9 cellular contexts compared by ENCODE assay signal in the genomic region with DNA sequence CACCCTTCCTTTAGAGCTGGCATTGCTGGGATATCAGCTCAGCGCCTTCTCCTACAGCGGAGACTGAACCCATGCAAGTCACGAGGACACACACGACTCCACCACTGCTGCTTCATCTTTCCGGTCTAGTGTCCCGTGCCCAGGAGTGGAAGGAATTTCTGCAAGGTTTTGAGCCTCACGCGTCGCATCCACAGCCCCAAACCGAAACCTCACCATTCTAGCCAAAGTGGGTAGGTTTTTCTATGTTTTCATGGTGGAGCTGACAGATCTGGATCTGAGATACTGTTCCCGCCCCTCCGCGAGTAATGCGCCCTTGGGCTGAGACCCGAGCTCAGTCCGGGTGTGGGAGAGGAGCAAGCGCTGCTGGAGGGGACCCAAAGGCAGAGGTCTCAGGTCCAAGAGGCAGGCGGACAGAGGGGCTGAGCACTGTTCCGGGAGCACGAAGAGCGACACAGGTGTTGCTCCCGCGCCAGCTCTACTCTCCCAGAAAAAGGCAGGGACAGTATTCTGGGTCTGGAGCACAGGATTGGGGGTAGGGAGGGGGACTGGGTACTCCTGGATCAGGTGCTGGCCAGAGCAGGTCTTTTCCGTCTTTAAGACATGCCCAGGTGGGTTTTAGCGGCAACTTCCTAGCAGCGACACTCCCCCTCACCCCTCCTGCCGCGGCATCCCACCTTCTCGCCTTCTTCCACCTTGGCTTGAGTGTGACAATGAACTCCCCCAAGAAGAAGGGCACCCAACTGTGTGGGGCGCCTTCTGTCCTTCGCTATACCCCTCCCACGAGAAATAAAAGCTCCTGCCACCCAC. TPM values are rescaled to one million over a fixed set of nuclear protein-coding genes. Genes with fewer than 3 reads are reported as not detected.
DNase-seq lines count a peak whose midpoint lies in the region; ATAC-seq and TF ChIP-seq lines count a peak whose summit lies in the region.
"Had no signal": no experiment of that assay in that cellular context is flagged by ENCODE, and none has a peak within 500 bp of the region (broad histone marks: within the 10 kb centered on the region; RNA-seq: fewer than 3 reads in every experiment).

No MANE protein-coding gene starts in this region.

- no peak overlapping the region for H3K9ac ChIP-seq in rectal smooth muscle tissue (ENCODE audit: low read length)

- H3K27me3 Mint-ChIP-seq in WTC11 (ENCODE audit: low read depth), result peaks cover 78% of the 10 kb centered on the region

- no peak for TF ChIP-seq CTCF in WTC11 (IDR thresholded peaks at IDR 0.05)

- no peak overlapping the region for H3K27ac ChIP-seq in rectal smooth muscle tissue (ENCODE audit: low read depth, low read length)

- no peaks in the 10 kb centered on the region for H3K36me3 Mint-ChIP-seq in WTC11

- H3K36me3 ChIP-seq in rectal smooth muscle tissue (ENCODE audit: control insufficient read depth, insufficient read depth, low read length), result no peaks in the 10 kb centered on the region

- DNase-seq in G401 (ENCODE audit: low spot score), result peak; percentile 12
- peak; percentile 15 for DNase-seq in WTC11 (ENCODE audit: low spot score)
- no peak for DNase-seq in left cardiac atrium
- DNase-seq in stimulated activated CD4-positive, alpha-beta T cell treated with anti-CD3 and anti-CD28 coated beads, Interleukin-4, amount 100 ng/mL, for 1 hour, result no peak

- H3K4me1 Mint-ChIP-seq in WTC11, result peaks cover 42% of the 10 kb centered on the region

- ATAC-seq in WTC11 (peak; percentile 8), left cardiac atrium (peak; percentile 60 to 64), HG02763 (IDR thresholded peaks at IDR 0.05; ENCODE audit: unreplicated experiment) (no peak), GM18909 (IDR thresholded peaks at IDR 0.05; ENCODE audit: poor library complexity, unreplicated experiment) (no peak), HG03342 (IDR thresholded peaks at IDR 0.05; ENCODE audit: unreplicated experiment) (no peak)
- ATAC-seq: GM12878 had no signal

- peaks cover 6% of the 10 kb centered on the region for H3K4me1 ChIP-seq in rectal smooth muscle tissue (ENCODE audit: control insufficient read depth, insufficient read depth, low read length)

- peak overlapping the region; percentile 78 for H3K4me3 Mint-ChIP-seq in WTC11

- in situ Hi-C loops in G401 (cut with HindIII; ENCODE audit: low sequenced_read_pairs), result no loop called here

- POLR2A ChIA-PET in WTC11 (lab: Charles Lee), result no interaction called here

- H3K27ac Mint-ChIP-seq in WTC11, result no peak overlapping the region

- no peaks in the 10 kb centered on the region for H3K9me3 Mint-ChIP-seq in WTC11

- H3K27me3 ChIP-seq in rectal smooth muscle tissue (ENCODE audit: control insufficient read depth, insufficient read depth, low read length), result peaks cover 14% of the 10 kb centered on the region

- peak overlapping the region; percentile 63 for H3K4me3 ChIP-seq in rectal smooth muscle tissue (ENCODE audit: low read length)
- H3K4me3 ChIP-seq: GM12878 had no signal

- intact Hi-C loops in left cardiac atrium (cut with DNase I), result no loop called here

- CTCF ChIA-PET in WTC11 (lab: Charles Lee), result no interaction called here

TF ChIP-seq in WTC11, 78 proteins besides CTCF, POLR2A, EP300 and RAD21:
- no peak for TF ChIP-seq ZNF219 (CRISPR knock-in tag; IDR thresholded peaks at IDR 0.05; ENCODE audit: borderline replicate concordance)
- TF ChIP-seq SOX15 (CRISPR knock-in tag; IDR thresholded peaks at IDR 0.05), result no peak
- TF ChIP-seq, protein P1, sequence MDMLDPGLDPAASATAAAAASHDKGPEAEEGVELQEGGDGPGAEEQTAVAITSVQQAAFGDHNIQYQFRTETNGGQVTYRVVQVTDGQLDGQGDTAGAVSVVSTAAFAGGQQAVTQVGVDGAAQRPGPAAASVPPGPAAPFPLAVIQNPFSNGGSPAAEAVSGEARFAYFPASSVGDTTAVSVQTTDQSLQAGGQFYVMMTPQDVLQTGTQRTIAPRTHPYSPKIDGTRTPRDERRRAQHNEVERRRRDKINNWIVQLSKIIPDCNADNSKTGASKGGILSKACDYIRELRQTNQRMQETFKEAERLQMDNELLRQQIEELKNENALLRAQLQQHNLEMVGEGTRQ (CRISPR knock-in tag; IDR thresholded peaks at IDR 0.05), result peak; percentile 30; the same call in 1 of the 2 replicates
- TF ChIP-seq GABPB1 (CRISPR knock-in tag; IDR thresholded peaks at IDR 0.05), result no peak
- peak; percentile 69 for TF ChIP-seq ZNF263 (CRISPR knock-in tag; IDR thresholded peaks at IDR 0.05; ENCODE audit: low read depth)
- TF ChIP-seq NR1H2 (CRISPR knock-in tag; IDR thresholded peaks at IDR 0.05), result no peak

RNA-seq across cellular contexts. Expression of gene EPHA5, which starts 1.9 kb away (rescaled TPM):
- 0.06 and 0.24 TPM in 2 replicates for total RNA-seq in G401 (2014; rRNA removed; shearing (Covaris generic))
- total RNA-seq in WTC11 (2021) (0.04 to 0.09 TPM (median 0.09 TPM) in 3 replicates), left cardiac atrium (1 to 10 TPM; 5.1 to 8.0 TPM)
- total RNA-seq: GM12878 had no signal

Comparison
In these comparisons a context has a peak if more than half of its experiments do, and no peak if none do; other contexts are left out.
1. DNase-seq: peak in G401 (single experiment) and WTC11 (single experiment); none in left cardiac atrium (single experiment) and stimulated activated CD4-positive, alpha-beta T cell treated with anti-CD3 and anti-CD28 coated beads, Interleukin-4, amount 100 ng/mL, for 1 hour (single experiment).
2. ATAC-seq: peak in WTC11 (single experiment) and left cardiac atrium (2 of 2); none in HG02763 (single experiment), GM18909 (single experiment) and HG03342 (single experiment).